Comparison of ENCODE assay signal across 1 cellular context in genomic region chr17:61579961-61580360, GRCh38.
TF ChIP-seq lines count a peak whose summit lies in the region.

No MANE protein-coding gene starts in this region.

TF ChIP-seq in HepG2, 621 proteins besides CTCF, POLR2A, EP300 and RAD21 (continued from another document):
- no peak for TF ChIP-seq THAP8 (CRISPR knock-in tag; IDR thresholded peaks at IDR 0.05; ENCODE audit: borderline replicate concordance)
- 0 out of 2 replicates have a peak, but pooled peaks have one; percentile 2 for TF ChIP-seq GFI1 (CRISPR knock-in tag; IDR thresholded peaks at IDR 0.05; ENCODE audit: borderline replicate concordance)
- peak; percentile 89; the same call in 1 of the 2 replicates for TF ChIP-seq ZNF512B (CRISPR knock-in tag; IDR thresholded peaks at IDR 0.05; ENCODE audit: borderline replicate concordance)
- TF ChIP-seq ZNF800 (CRISPR knock-in tag; IDR thresholded peaks at IDR 0.05) = peak; percentile 74; the same call in 1 of the 2 replicates
- peak; percentile 73 for TF ChIP-seq SAP130 (CRISPR knock-in tag; IDR thresholded peaks at IDR 0.05; ENCODE audit: low read depth)
- TF ChIP-seq ZFY (CRISPR knock-in tag; IDR thresholded peaks at IDR 0.05) = peak; percentile 56; the same call in 1 of the 2 replicates
- peak; percentile 45; the same call in 1 of the 2 replicates for TF ChIP-seq ZFX (CRISPR knock-in tag; IDR thresholded peaks at IDR 0.05; ENCODE audit: low read depth)
